Comparison of ENCODE assay signal across 9 cellular contexts in genomic region chr19:51422053-51422448, GRCh38. TPM values are rescaled to one million over a fixed set of nuclear protein-coding genes. Genes with fewer than 3 reads are reported as not detected.
DNase-seq lines count a peak whose midpoint lies in the region; ATAC-seq and TF ChIP-seq lines count a peak whose summit lies in the region.
"Had no signal": no experiment of that assay in that cellular context is flagged by ENCODE, and none has a peak within 500 bp of the region (broad histone marks: within the 10 kb centered on the region; RNA-seq: fewer than 3 reads in every experiment).

No MANE protein-coding gene starts in this region.

- DNase-seq in CD4-positive, alpha-beta T cell = peak; percentile 61 to 87 (median 75)
- DNase-seq in SK-N-DZ (ENCODE audit: low spot score) = peak; percentile 56
- DNase-seq in activated naive CD4-positive, alpha-beta T cell treated with anti-CD3 and anti-CD28 coated beads for 36 hours = peak; percentile 91
- DNase-seq in Right ventricle myocardium inferior (ENCODE audit: missing footprints) = peak; percentile 95
- DNase-seq in pons (ENCODE audit: low spot score) = peak; percentile 52
- DNase-seq in upper lobe of left lung = peak; percentile 89 to 98
- DNase-seq in NCI-H187 (lab: John Stamatoyannopoulos, UW) = no peak

- TF ChIP-seq POLR2A in upper lobe of left lung (IDR thresholded peaks at IDR 0.05) = no peak

- H3K27me3 Mint-ChIP-seq in CD4-positive, alpha-beta T cell = peaks cover 35% of the 10 kb centered on the region
- H3K27me3 Mint-ChIP-seq in activated naive CD4-positive, alpha-beta T cell treated with anti-CD3 and anti-CD28 coated beads for 36 hours (ENCODE audit: low read depth) = peaks cover 24% of the 10 kb centered on the region

- intact Hi-C loops in CD4-positive, alpha-beta T cell (cut with DNase I, micrococcal nuclease) = loop anchor here (1.0 to 5.0 kb wide), 7 partner anchors 17 to 235 kb away; no protein-coding TSS in a partner anchor
- intact Hi-C loops in activated naive CD4-positive, alpha-beta T cell treated with anti-CD3 and anti-CD28 coated beads for 36 hours (cut with micrococcal nuclease) = loop anchor here (1.0 to 5.0 kb wide), 4 partner anchors 19 to 235 kb away; no protein-coding TSS in a partner anchor
- intact Hi-C loops in Right ventricle myocardium inferior (cut with DNase I) = no loop called here

- POLR2A ChIA-PET in CD4-positive, alpha-beta T cell (lab: Charles Lee) = interaction anchor here (0.8 kb wide), 1 partner anchor 19 kb away, joined by 6 read pairs; no protein-coding TSS in a partner anchor

- H3K9me3 ChIP-seq in CD4-positive, alpha-beta T cell (ENCODE audit: control insufficient read depth, low read length) = no peaks in the 10 kb centered on the region
- H3K9me3 ChIP-seq in upper lobe of left lung = no peaks in the 10 kb centered on the region

- WGBS in upper lobe of left lung, 2 donors = 12 to 26% methylated on average over 8 to 19 of the region's 19 CpGs

- CTCF ChIA-PET in CD4-positive, alpha-beta T cell (lab: Charles Lee) = interaction anchor here (0.6 to 1.6 kb wide), 10 partner anchors 13 to 91 kb away, joined by 3 to 8 read pairs (median 4); partner anchors contain the start of gene VSIG10L
- CTCF ChIA-PET in activated naive CD4-positive, alpha-beta T cell treated with anti-CD3 and anti-CD28 coated beads for 36 hours (lab: Charles Lee) = interaction anchor here (0.6 to 2.3 kb wide), 18 partner anchors 12 to 235 kb away, joined by 3 to 14 read pairs (median 5); no protein-coding TSS in a partner anchor

- H3K4me1 Mint-ChIP-seq in CD4-positive, alpha-beta T cell (ENCODE audit: low read depth) = no peaks in the 10 kb centered on the region
- H3K4me1 Mint-ChIP-seq in activated naive CD4-positive, alpha-beta T cell treated with anti-CD3 and anti-CD28 coated beads for 36 hours (ENCODE audit: low read depth) = peaks cover 8% of the 10 kb centered on the region

- no peaks in the 10 kb centered on the region for H3K36me3 Mint-ChIP-seq in CD4-positive, alpha-beta T cell (ENCODE audit: low read depth)
- H3K36me3 Mint-ChIP-seq in activated naive CD4-positive, alpha-beta T cell treated with anti-CD3 and anti-CD28 coated beads for 36 hours (ENCODE audit: low read depth) = no peaks in the 10 kb centered on the region

- TF ChIP-seq CTCF in CD4-positive, alpha-beta T cell (IDR thresholded peaks at IDR 0.05) = peak; percentile 96
- TF ChIP-seq CTCF in upper lobe of left lung (IDR thresholded peaks at IDR 0.05) = peak; percentile 96 to 99 (median 96)

- H3K4me3 Mint-ChIP-seq in CD4-positive, alpha-beta T cell = no peak overlapping the region
- no peak overlapping the region for H3K4me3 Mint-ChIP-seq in activated naive CD4-positive, alpha-beta T cell treated with anti-CD3 and anti-CD28 coated beads for 36 hours

- no peak overlapping the region for H3K27ac ChIP-seq in CD4-positive, alpha-beta T cell (ENCODE audit: low read depth, low read length)
- peak overlapping the region in 1 of 4 donors; percentile 4 for H3K27ac ChIP-seq in upper lobe of left lung
- H3K27ac ChIP-seq: SK-N-MC had no signal

- ATAC-seq in CD4-positive, alpha-beta T cell (ENCODE audit: poor library complexity) = peak; percentile 79
- ATAC-seq in HG02798 (IDR thresholded peaks at IDR 0.05; ENCODE audit: poor library complexity, unreplicated experiment) (peak; percentile 68), Right ventricle myocardium inferior (peak; percentile 70), upper lobe of left lung (ENCODE audit: low FRiP score in 2 of 2) (peak; percentile 90 to 93)

- H3K9me3 Mint-ChIP-seq in CD4-positive, alpha-beta T cell = no peaks in the 10 kb centered on the region
- no peaks in the 10 kb centered on the region for H3K9me3 Mint-ChIP-seq in activated naive CD4-positive, alpha-beta T cell treated with anti-CD3 and anti-CD28 coated beads for 36 hours

- no peaks in the 10 kb centered on the region for H3K36me3 ChIP-seq in upper lobe of left lung

- peaks cover 0 to 9% (median 3%) of the 10 kb centered on the region in 4 donors for H3K4me1 ChIP-seq in upper lobe of left lung

- no peak for TF ChIP-seq EP300 in upper lobe of left lung (IDR thresholded peaks at IDR 0.05)

- H3K4me3 ChIP-seq in upper lobe of left lung = peak overlapping the region in 1 of 4 donors; percentile 15
- H3K4me3 ChIP-seq: SK-N-MC had no signal

- H3K27ac Mint-ChIP-seq in CD4-positive, alpha-beta T cell = no peak overlapping the region
- no peak overlapping the region for H3K27ac Mint-ChIP-seq in activated naive CD4-positive, alpha-beta T cell treated with anti-CD3 and anti-CD28 coated beads for 36 hours

- peaks cover 7% of the 10 kb centered on the region for H3K27me3 ChIP-seq in CD4-positive, alpha-beta T cell (ENCODE audit: control insufficient read depth, insufficient read depth, low read length)
- H3K27me3 ChIP-seq in upper lobe of left lung = peaks cover 0 to 3% (median 0%) of the 10 kb centered on the region in 4 donors

RNA-seq across cellular contexts. Expression of gene SIGLEC10, which starts 4.6 kb away (rescaled TPM):
- under 1 TPM; 0.39 to 0.58 TPM for total RNA-seq in CD4-positive, alpha-beta T cell
- 0.99 and 1.8 TPM in 2 replicates for polyA plus RNA-seq in SK-N-DZ (2014; cell fraction: cytosol; rRNA removed)
- polyA plus RNA-seq in SK-N-DZ (2014; cell fraction: nucleus; rRNA removed) = 0.65 and 1.2 TPM in 2 replicates
- total RNA-seq in activated naive CD4-positive, alpha-beta T cell treated with anti-CD3 and anti-CD28 coated beads for 36 hours = not detected
- total RNA-seq in Right ventricle myocardium inferior (1.1 TPM), upper lobe of left lung (10 to 100 TPM; 13.2 to 76.5 (median 16.9) TPM)

RNA-seq across cellular contexts. Expression of gene C19orf84, which starts 31.7 kb away (rescaled TPM):
- not detected for total RNA-seq in CD4-positive, alpha-beta T cell
- polyA plus RNA-seq in SK-N-DZ (2014; cell fraction: cytosol; rRNA removed) = not detected in 2 replicates
- polyA plus RNA-seq in SK-N-DZ (2014; cell fraction: nucleus; rRNA removed) = not detected in 2 replicates
- not detected for total RNA-seq in activated naive CD4-positive, alpha-beta T cell treated with anti-CD3 and anti-CD28 coated beads for 36 hours
- total RNA-seq in Right ventricle myocardium inferior = not detected
- 1 to 10 TPM in 1 of 6 donors, under 1 TPM in 2, not detected in 3; 0.34 to 2.0 (median 0.40) TPM for total RNA-seq in upper lobe of left lung

RNA-seq across cellular contexts. Expression of gene LIM2, which starts 34.3 kb away (rescaled TPM):
- not detected for total RNA-seq in CD4-positive, alpha-beta T cell
- polyA plus RNA-seq in SK-N-DZ (2014; cell fraction: cytosol; rRNA removed) = not detected in 2 replicates
- not detected in 2 replicates for polyA plus RNA-seq in SK-N-DZ (2014; cell fraction: nucleus; rRNA removed)
- not detected for total RNA-seq in activated naive CD4-positive, alpha-beta T cell treated with anti-CD3 and anti-CD28 coated beads for 36 hours
- total RNA-seq in Right ventricle myocardium inferior = not detected
- total RNA-seq in upper lobe of left lung = under 1 TPM in 1 of 6 donors, not detected in 5; 0.29 TPM

RNA-seq across cellular contexts. Expression of gene SIGLEC8, which starts 36.2 kb away (rescaled TPM):
- not detected for total RNA-seq in CD4-positive, alpha-beta T cell
- polyA plus RNA-seq in SK-N-DZ (2014; cell fraction: cytosol; rRNA removed) = not detected in 2 replicates
- polyA plus RNA-seq in SK-N-DZ (2014; cell fraction: nucleus; rRNA removed) = not detected in 2 replicates
- not detected for total RNA-seq in activated naive CD4-positive, alpha-beta T cell treated with anti-CD3 and anti-CD28 coated beads for 36 hours
- total RNA-seq in Right ventricle myocardium inferior = 0.08 TPM
- total RNA-seq in upper lobe of left lung = 1 to 10 TPM in 3 of 6 donors, under 1 TPM in 3; 0.78 to 4.2 (median 1.8) TPM

RNA-seq across cellular contexts. Expression of gene NKG7, which starts 49.6 kb away (rescaled TPM):
- total RNA-seq in CD4-positive, alpha-beta T cell = 1 to 10 TPM; 6.2 to 7.2 TPM
- not detected in 2 replicates for polyA plus RNA-seq in SK-N-DZ (2014; cell fraction: cytosol; rRNA removed)
- polyA plus RNA-seq in SK-N-DZ (2014; cell fraction: nucleus; rRNA removed) = not detected in 2 replicates
- total RNA-seq in activated naive CD4-positive, alpha-beta T cell treated with anti-CD3 and anti-CD28 coated beads for 36 hours = 10 to 100 TPM; 16.3 to 17.5 TPM
- total RNA-seq in Right ventricle myocardium inferior = 3.5 TPM
- 10 to 100 TPM in 2 of 6 donors, 1 to 10 TPM in 4; 3.4 to 25.8 (median 9.7) TPM for total RNA-seq in upper lobe of left lung

Comparison
In these comparisons a context has a peak if more than half of its experiments do, and no peak if none do; other contexts are left out.
1. DNase-seq: peak in CD4-positive, alpha-beta T cell (10 of 10), SK-N-DZ (single experiment), activated naive CD4-positive, alpha-beta T cell treated with anti-CD3 and anti-CD28 coated beads for 36 hours (single experiment), Right ventricle myocardium inferior (single experiment), pons (single experiment) and upper lobe of left lung (2 of 2); none in NCI-H187 (0 of 2).
2. Peak in every context shown above with its lines, with median percentiles within 50 percentile points of each other: ATAC-seq.